In genomic region chr11:83816572-83817187, GRCh38 we compare ENCODE assay signal across 8 cellular contexts.
DNase-seq lines count a peak whose midpoint lies in the region; ATAC-seq and TF ChIP-seq lines count a peak whose summit lies in the region.

No MANE protein-coding gene starts in this region.

- TF ChIP-seq CTCF in BJ (IDR thresholded peaks at IDR 0.05; ENCODE audit: insufficient read depth, low read depth, low read length) (peak; percentile 57), HFFc6 (IDR thresholded peaks at IDR 0.05) (peak; percentile 89)

- H3K36me3 Mint-ChIP-seq in HFFc6 (ENCODE audit: low read depth) = no peaks in the 10 kb centered on the region
- no peaks in the 10 kb centered on the region for H3K36me3 Mint-ChIP-seq in activated CD4-positive, alpha-beta T cell treated with anti-CD3 and anti-CD28 coated beads for 36 hours (ENCODE audit: low read depth)

- peaks cover 3% of the 10 kb centered on the region; the same call in 1 of the 2 replicates for H3K27me3 Mint-ChIP-seq in HFFc6 (ENCODE audit: insufficient read depth)
- peaks cover 3% of the 10 kb centered on the region for H3K27me3 Mint-ChIP-seq in activated CD4-positive, alpha-beta T cell treated with anti-CD3 and anti-CD28 coated beads for 36 hours

- POLR2A ChIA-PET in BJ (lab: Charles Lee) = no interaction called here
- POLR2A ChIA-PET in activated CD4-positive, alpha-beta T cell treated with anti-CD3 and anti-CD28 coated beads for 36 hours (lab: Charles Lee) = no interaction called here

- H3K4me3 Mint-ChIP-seq in HFFc6 = no peak overlapping the region
- no peak overlapping the region for H3K4me3 Mint-ChIP-seq in activated CD4-positive, alpha-beta T cell treated with anti-CD3 and anti-CD28 coated beads for 36 hours

- intact Hi-C loops in activated CD4-positive, alpha-beta T cell treated with anti-CD3 and anti-CD28 coated beads for 36 hours (cut with DNase I, micrococcal nuclease) = loop anchor here (1.0 to 10.0 kb wide), 6 partner anchors 523 to 949 kb away; no protein-coding TSS in a partner anchor

- no peak overlapping the region for H3K27ac Mint-ChIP-seq in HFFc6
- no peak overlapping the region for H3K27ac Mint-ChIP-seq in activated CD4-positive, alpha-beta T cell treated with anti-CD3 and anti-CD28 coated beads for 36 hours

- peak overlapping the region; percentile 74 for H3K9ac ChIP-seq in SK-N-MC (ENCODE audit: insufficient read length)

- H3K9me3 Mint-ChIP-seq in HFFc6 = no peaks in the 10 kb centered on the region
- H3K9me3 Mint-ChIP-seq in activated CD4-positive, alpha-beta T cell treated with anti-CD3 and anti-CD28 coated beads for 36 hours (ENCODE audit: low read depth) = no peaks in the 10 kb centered on the region

- H3K36me3 ChIP-seq in BJ (ENCODE audit: control insufficient read depth, insufficient read depth, low read length) (no peaks in the 10 kb centered on the region), SK-N-MC (ENCODE audit: insufficient read depth, low read length) (no peaks in the 10 kb centered on the region)

- DNase-seq in BJ (ENCODE audit: low read depth) (no peak), HFFc6 (peak; percentile 31), SK-N-MC (ENCODE audit: low read depth, low spot score) (peak; percentile 81), germinal center (ENCODE audit: low spot score) (peak; percentile 6), SKM-1 treated with dmso at 0.1 percent for 144 hours (lab: John Stamatoyannopoulos, UW; ENCODE audit: unreplicated experiment) (no peak), amygdala (lab: John Stamatoyannopoulos, UW) (no peak)
- no peak for DNase-seq in activated CD4-positive, alpha-beta T cell treated with anti-CD3 and anti-CD28 coated beads for 36 hours

- H3K27me3 ChIP-seq in BJ (ENCODE audit: control insufficient read depth, insufficient read depth, low read length) = no peaks in the 10 kb centered on the region; the same call in 1 of the 2 replicates

- no peak for ATAC-seq in activated CD4-positive, alpha-beta T cell treated with anti-CD3 and anti-CD28 coated beads for 36 hours
- ATAC-seq in GM21619 (IDR thresholded peaks at IDR 0.05; ENCODE audit: unreplicated experiment) = no peak

- CTCF ChIA-PET in BJ (lab: Yijun Ruan, JAX) = interaction anchor here (0.6 to 4.9 kb wide), 23 partner anchors 9 to 1136 kb away, joined by 3 to 25 read pairs (median 5); no protein-coding TSS in a partner anchor
- CTCF ChIA-PET in activated CD4-positive, alpha-beta T cell treated with anti-CD3 and anti-CD28 coated beads for 36 hours (lab: Charles Lee) = interaction anchor here (0.7 to 3.1 kb wide), 5 partner anchors 12 to 1096 kb away, joined by 3 to 22 read pairs (median 3); no protein-coding TSS in a partner anchor

- H3K4me3 ChIP-seq in BJ (ENCODE audit: low read depth, low read length) (no peak overlapping the region), SK-N-MC (peak overlapping the region; percentile 31)

- H3K27ac ChIP-seq in SK-N-MC = peak overlapping the region; percentile 100

- peaks cover 27% of the 10 kb centered on the region for H3K4me1 Mint-ChIP-seq in HFFc6 (ENCODE audit: low read depth)
- no peaks in the 10 kb centered on the region for H3K4me1 Mint-ChIP-seq in activated CD4-positive, alpha-beta T cell treated with anti-CD3 and anti-CD28 coated beads for 36 hours

- no peaks in the 10 kb centered on the region for H3K9me3 ChIP-seq in SK-N-MC (ENCODE audit: low read depth, low read length)

Comparison
In these comparisons a context has a peak if more than half of its experiments do, and no peak if none do; other contexts are left out.
1. DNase-seq: peak in HFFc6 (single experiment), SK-N-MC (single experiment) and germinal center (single experiment); none in BJ (single experiment), activated CD4-positive, alpha-beta T cell treated with anti-CD3 and anti-CD28 coated beads for 36 hours (single experiment), SKM-1 treated with dmso at 0.1 percent for 144 hours (single experiment) and amygdala (0 of 56).